In the genomic region with DNA sequence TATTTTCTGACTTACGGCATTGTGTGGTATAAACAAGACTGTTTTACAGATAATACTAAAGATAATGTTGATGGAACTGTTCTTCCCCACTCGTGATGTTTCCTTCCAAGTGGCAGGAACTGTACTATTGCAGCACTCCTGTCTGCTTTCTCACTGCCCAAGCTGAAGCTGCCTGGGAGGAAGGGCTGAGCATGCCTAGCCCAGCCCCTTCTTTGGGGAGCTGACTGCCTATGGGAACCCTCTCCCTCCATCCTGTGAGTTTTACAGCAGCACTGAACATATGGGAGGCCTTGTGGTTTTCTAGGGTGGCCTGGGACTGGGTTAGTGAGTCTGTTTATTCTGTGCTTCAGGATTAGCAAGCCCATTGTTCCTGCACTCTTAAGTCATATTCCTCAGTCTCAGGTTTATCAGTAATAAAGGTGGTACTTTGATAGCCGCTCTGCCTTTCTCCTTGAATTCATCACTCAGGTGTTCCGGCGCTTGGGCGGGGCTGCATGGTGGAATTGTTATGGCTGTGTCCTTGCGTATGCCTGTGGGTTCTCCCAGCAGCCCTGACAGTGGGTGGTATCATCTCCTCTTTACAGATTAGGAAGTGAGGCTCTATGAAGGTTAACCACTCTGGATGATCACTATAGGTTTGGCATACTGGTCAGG, we compare ENCODE assay signal across 8 cellular contexts.
DNase-seq lines count a peak whose midpoint lies in the region; ATAC-seq and TF ChIP-seq lines count a peak whose summit lies in the region.

No MANE protein-coding gene starts in this region.

- H3K27ac Mint-ChIP-seq in activated naive CD4-positive, alpha-beta T cell treated with anti-CD3 and anti-CD28 coated beads for 36 hours, result no peak overlapping the region
- H3K27ac Mint-ChIP-seq in osteocyte (ENCODE audit: unreplicated experiment), result peak overlapping the region; percentile 95

- intact Hi-C loops in activated naive CD4-positive, alpha-beta T cell treated with anti-CD3 and anti-CD28 coated beads for 36 hours (cut with micrococcal nuclease), result no loop called here

- peak; percentile 22 for DNase-seq in activated naive CD4-positive, alpha-beta T cell treated with anti-CD3 and anti-CD28 coated beads for 36 hours
- DNase-seq in activated naive CD4-positive, alpha-beta T cell (lab: John Stamatoyannopoulos, UW), result no peak
- DNase-seq in fibroblast of the aortic adventitia (ENCODE audit: low read depth) (peak; percentile 90), osteocyte (ENCODE audit: extremely low spot score, unreplicated experiment) (no peak), SIG-M5 treated with dmso at 0.1 percent for 504 hours (lab: John Stamatoyannopoulos, UW; ENCODE audit: unreplicated experiment) (no peak)

- peak; percentile 5 for TF ChIP-seq CTCF in fibroblast of the aortic adventitia (IDR thresholded peaks at IDR 0.05; ENCODE audit: insufficient read depth, low read length)
- TF ChIP-seq CTCF in osteocyte (IDR thresholded peaks at IDR 0.05), result no peak

- no peaks in the 10 kb centered on the region for H3K9me3 Mint-ChIP-seq in activated naive CD4-positive, alpha-beta T cell treated with anti-CD3 and anti-CD28 coated beads for 36 hours
- H3K9me3 Mint-ChIP-seq in osteocyte (ENCODE audit: unreplicated experiment), result no peaks in the 10 kb centered on the region

- peak overlapping the region; percentile 65 for H3K4me3 ChIP-seq in fibroblast of the aortic adventitia (ENCODE audit: low read depth, low read length)

- H3K27me3 Mint-ChIP-seq in activated naive CD4-positive, alpha-beta T cell treated with anti-CD3 and anti-CD28 coated beads for 36 hours (ENCODE audit: low read depth), result no peaks in the 10 kb centered on the region
- no peaks in the 10 kb centered on the region for H3K27me3 Mint-ChIP-seq in osteocyte (ENCODE audit: unreplicated experiment)

- H3K4me3 Mint-ChIP-seq in activated naive CD4-positive, alpha-beta T cell treated with anti-CD3 and anti-CD28 coated beads for 36 hours, result peak overlapping the region; percentile 0
- peak overlapping the region; percentile 72 for H3K4me3 Mint-ChIP-seq in osteocyte (ENCODE audit: unreplicated experiment)

- peaks cover 2% of the 10 kb centered on the region for H3K4me1 Mint-ChIP-seq in activated naive CD4-positive, alpha-beta T cell treated with anti-CD3 and anti-CD28 coated beads for 36 hours (ENCODE audit: low read depth)
- peaks cover 53% of the 10 kb centered on the region for H3K4me1 Mint-ChIP-seq in osteocyte (ENCODE audit: unreplicated experiment)

- peak; percentile 92 for ATAC-seq in SK-N-SH treated with all-trans-retinoic acid at 6 μM for 48 hours
- no peak for ATAC-seq in HG02642 (IDR thresholded peaks at IDR 0.05; ENCODE audit: poor library complexity, unreplicated experiment)
- no peak for ATAC-seq in GM19463 (IDR thresholded peaks at IDR 0.05; ENCODE audit: unreplicated experiment)

- CTCF ChIA-PET in activated naive CD4-positive, alpha-beta T cell treated with anti-CD3 and anti-CD28 coated beads for 36 hours (lab: Charles Lee), result no interaction called here

- H3K36me3 Mint-ChIP-seq in activated naive CD4-positive, alpha-beta T cell treated with anti-CD3 and anti-CD28 coated beads for 36 hours (ENCODE audit: low read depth), result no peaks in the 10 kb centered on the region
- H3K36me3 Mint-ChIP-seq in osteocyte (ENCODE audit: unreplicated experiment), result peaks cover 7% of the 10 kb centered on the region

TF ChIP-seq in SK-N-SH treated with all-trans-retinoic acid at 6 μM for 48 hours, 23 proteins besides CTCF, POLR2A, EP300 and RAD21:
- TF ChIP-seq ISL1 (CRISPR knock-in tag; IDR thresholded peaks at IDR 0.05) (0 out of 2 replicates have a peak, but pooled peaks have one; percentile 16), OSR1 (CRISPR knock-in tag; IDR thresholded peaks at IDR 0.05) (no peak), ESRRG (CRISPR knock-in tag; IDR thresholded peaks at IDR 0.05) (no peak)
- TF ChIP-seq, protein P1, sequence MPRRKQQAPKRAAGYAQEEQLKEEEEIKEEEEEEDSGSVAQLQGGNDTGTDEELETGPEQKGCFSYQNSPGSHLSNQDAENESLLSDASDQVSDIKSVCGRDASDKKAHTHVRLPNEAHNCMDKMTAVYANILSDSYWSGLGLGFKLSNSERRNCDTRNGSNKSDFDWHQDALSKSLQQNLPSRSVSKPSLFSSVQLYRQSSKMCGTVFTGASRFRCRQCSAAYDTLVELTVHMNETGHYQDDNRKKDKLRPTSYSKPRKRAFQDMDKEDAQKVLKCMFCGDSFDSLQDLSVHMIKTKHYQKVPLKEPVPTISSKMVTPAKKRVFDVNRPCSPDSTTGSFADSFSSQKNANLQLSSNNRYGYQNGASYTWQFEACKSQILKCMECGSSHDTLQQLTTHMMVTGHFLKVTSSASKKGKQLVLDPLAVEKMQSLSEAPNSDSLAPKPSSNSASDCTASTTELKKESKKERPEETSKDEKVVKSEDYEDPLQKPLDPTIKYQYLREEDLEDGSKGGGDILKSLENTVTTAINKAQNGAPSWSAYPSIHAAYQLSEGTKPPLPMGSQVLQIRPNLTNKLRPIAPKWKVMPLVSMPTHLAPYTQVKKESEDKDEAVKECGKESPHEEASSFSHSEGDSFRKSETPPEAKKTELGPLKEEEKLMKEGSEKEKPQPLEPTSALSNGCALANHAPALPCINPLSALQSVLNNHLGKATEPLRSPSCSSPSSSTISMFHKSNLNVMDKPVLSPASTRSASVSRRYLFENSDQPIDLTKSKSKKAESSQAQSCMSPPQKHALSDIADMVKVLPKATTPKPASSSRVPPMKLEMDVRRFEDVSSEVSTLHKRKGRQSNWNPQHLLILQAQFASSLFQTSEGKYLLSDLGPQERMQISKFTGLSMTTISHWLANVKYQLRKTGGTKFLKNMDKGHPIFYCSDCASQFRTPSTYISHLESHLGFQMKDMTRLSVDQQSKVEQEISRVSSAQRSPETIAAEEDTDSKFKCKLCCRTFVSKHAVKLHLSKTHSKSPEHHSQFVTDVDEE (CRISPR knock-in tag; IDR thresholded peaks at IDR 0.05), result no peak
TF ChIP-seq in SK-N-SH treated with all-trans-retinoic acid at 6 μM for 48 hours: peak in this region for 1.

Comparison
In these comparisons a context has a peak if more than half of its experiments do, and no peak if none do; other contexts are left out.
1. DNase-seq: peak in activated naive CD4-positive, alpha-beta T cell treated with anti-CD3 and anti-CD28 coated beads for 36 hours (single experiment) and fibroblast of the aortic adventitia (single experiment); none in activated naive CD4-positive, alpha-beta T cell (0 of 4), osteocyte (single experiment) and SIG-M5 treated with dmso at 0.1 percent for 504 hours (single experiment).